ENCODE assay signal across 1 cellular context in the genomic region with DNA sequence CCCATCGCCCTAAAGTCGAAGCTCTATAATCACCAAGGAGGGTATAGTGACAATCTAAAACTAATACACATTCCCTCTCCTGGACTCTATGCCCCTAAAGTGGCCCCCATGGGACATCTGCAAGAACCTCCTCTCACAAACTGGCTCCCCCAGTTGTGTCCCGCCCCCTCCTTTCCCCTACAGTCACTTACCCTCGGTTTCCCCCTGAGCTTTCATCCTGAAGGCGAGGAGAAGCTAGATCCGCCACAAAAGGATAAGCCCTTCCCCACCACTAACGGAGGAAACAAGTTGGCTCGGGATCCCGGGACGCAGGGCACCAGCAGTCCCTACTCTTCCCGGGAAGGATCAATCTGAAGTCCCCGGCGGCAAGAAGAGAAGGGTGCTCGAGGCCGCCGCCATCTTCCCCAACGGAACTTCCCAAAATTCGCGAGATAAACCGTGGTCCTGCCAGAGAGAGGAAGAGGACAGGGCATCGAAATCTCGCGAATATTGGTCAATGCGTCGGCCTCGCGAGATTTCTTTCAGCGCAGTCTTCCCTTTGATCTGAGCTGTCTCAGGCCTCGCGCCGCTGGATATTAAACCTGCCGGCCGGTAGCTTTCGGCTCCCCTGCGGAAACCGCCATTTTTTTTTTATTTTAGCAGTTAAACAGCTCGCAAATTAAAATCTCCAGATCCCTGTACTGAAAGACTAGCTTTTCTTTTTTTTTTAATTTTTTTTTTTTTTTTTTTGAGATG.
TF ChIP-seq lines count a peak whose summit lies in the region.

A gene with protein sequence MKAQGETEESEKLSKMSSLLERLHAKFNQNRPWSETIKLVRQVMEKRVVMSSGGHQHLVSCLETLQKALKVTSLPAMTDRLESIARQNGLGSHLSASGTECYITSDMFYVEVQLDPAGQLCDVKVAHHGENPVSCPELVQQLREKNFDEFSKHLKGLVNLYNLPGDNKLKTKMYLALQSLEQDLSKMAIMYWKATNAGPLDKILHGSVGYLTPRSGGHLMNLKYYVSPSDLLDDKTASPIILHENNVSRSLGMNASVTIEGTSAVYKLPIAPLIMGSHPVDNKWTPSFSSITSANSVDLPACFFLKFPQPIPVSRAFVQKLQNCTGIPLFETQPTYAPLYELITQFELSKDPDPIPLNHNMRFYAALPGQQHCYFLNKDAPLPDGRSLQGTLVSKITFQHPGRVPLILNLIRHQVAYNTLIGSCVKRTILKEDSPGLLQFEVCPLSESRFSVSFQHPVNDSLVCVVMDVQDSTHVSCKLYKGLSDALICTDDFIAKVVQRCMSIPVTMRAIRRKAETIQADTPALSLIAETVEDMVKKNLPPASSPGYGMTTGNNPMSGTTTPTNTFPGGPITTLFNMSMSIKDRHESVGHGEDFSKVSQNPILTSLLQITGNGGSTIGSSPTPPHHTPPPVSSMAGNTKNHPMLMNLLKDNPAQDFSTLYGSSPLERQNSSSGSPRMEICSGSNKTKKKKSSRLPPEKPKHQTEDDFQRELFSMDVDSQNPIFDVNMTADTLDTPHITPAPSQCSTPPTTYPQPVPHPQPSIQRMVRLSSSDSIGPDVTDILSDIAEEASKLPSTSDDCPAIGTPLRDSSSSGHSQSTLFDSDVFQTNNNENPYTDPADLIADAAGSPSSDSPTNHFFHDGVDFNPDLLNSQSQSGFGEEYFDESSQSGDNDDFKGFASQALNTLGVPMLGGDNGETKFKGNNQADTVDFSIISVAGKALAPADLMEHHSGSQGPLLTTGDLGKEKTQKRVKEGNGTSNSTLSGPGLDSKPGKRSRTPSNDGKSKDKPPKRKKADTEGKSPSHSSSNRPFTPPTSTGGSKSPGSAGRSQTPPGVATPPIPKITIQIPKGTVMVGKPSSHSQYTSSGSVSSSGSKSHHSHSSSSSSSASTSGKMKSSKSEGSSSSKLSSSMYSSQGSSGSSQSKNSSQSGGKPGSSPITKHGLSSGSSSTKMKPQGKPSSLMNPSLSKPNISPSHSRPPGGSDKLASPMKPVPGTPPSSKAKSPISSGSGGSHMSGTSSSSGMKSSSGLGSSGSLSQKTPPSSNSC (N-terminal part only) (minus strand): TSS at position 417 of the 735 bp plus-strand sequence. CDS start 201 bp downstream, at position 216.

TF ChIP-seq in IMR-90, 13 proteins besides CTCF, POLR2A, EP300 and RAD21 (continued from another document):
- TF ChIP-seq, protein P1, sequence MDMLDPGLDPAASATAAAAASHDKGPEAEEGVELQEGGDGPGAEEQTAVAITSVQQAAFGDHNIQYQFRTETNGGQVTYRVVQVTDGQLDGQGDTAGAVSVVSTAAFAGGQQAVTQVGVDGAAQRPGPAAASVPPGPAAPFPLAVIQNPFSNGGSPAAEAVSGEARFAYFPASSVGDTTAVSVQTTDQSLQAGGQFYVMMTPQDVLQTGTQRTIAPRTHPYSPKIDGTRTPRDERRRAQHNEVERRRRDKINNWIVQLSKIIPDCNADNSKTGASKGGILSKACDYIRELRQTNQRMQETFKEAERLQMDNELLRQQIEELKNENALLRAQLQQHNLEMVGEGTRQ (IDR thresholded peaks at IDR 0.05; ENCODE audit: low read depth, low read length): no peak
- peak; percentile 34; the same call in 1 of the 2 replicates for TF ChIP-seq CEBPB (IDR thresholded peaks at IDR 0.05; ENCODE audit: low read depth, low read length)
- no peak for TF ChIP-seq BHLHE40 (IDR thresholded peaks at IDR 0.05; ENCODE audit: low read depth, low read length)
- TF ChIP-seq MAFK (IDR thresholded peaks at IDR 0.05; ENCODE audit: low read depth, low read length): no peak
- no peak for TF ChIP-seq FOS (IDR thresholded peaks at IDR 0.05; ENCODE audit: low read depth, low read length)
- TF ChIP-seq, protein P2, sequence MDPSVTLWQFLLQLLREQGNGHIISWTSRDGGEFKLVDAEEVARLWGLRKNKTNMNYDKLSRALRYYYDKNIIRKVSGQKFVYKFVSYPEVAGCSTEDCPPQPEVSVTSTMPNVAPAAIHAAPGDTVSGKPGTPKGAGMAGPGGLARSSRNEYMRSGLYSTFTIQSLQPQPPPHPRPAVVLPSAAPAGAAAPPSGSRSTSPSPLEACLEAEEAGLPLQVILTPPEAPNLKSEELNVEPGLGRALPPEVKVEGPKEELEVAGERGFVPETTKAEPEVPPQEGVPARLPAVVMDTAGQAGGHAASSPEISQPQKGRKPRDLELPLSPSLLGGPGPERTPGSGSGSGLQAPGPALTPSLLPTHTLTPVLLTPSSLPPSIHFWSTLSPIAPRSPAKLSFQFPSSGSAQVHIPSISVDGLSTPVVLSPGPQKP (IDR thresholded peaks at IDR 0.05; ENCODE audit: borderline replicate concordance, low read depth, low read length): no peak
- TF ChIP-seq RCOR1 (IDR thresholded peaks at IDR 0.05; ENCODE audit: insufficient replicate concordance, low read length): no peak
